20 cellular contexts compared by ENCODE assay signal in genomic region chr5:32013658-32014057, GRCh38.
A peak's percentile ranks its signal among the peaks of the same experiment; 100 is the strongest.
DNase-seq lines count a peak whose midpoint lies in the region; ATAC-seq, FAIRE-seq and TF ChIP-seq lines count a peak whose summit lies in the region.
"Had no signal": no experiment of that assay in that cellular context is flagged by ENCODE, and none has a peak within 500 bp of the region (broad histone marks: within the 10 kb centered on the region; RNA-seq: fewer than 3 reads in every experiment).

No MANE protein-coding gene starts in this region.

- H3K9me3 ChIP-seq in IMR-90 (ENCODE audit: control insufficient read depth, insufficient read depth, low read length) (no peaks in the 10 kb centered on the region), K562 (replicated peaks; ENCODE audit: control insufficient read depth, insufficient read depth, low read depth, low read length) (no peaks in the 10 kb centered on the region), gastroesophageal sphincter (no peaks in the 10 kb centered on the region), lower lobe of right lung (no peaks in the 10 kb centered on the region)
- H3K9me3 ChIP-seq: esophagus muscularis mucosa had no signal

- no peak overlapping the region for H4K8ac ChIP-seq in IMR-90 (ENCODE audit: low read depth in 2 of 2, low read length in 2 of 2)

- dilution Hi-C loops in IMR-90 (cut with HindIII; ENCODE audit: low sequenced_read_pairs, unreplicated experiment) = no loop called here

- H4K91ac ChIP-seq in IMR-90 (ENCODE audit: insufficient read depth, low read depth, low read length) = no peak overlapping the region

- H3K4me2 ChIP-seq in IMR-90 (ENCODE audit: low read depth, low read length) (no peak overlapping the region), K562 (ENCODE audit: insufficient read depth, low read length) (no peak overlapping the region)

- peak overlapping the region; percentile 57 for H2AK9ac ChIP-seq in IMR-90 (replicated peaks; ENCODE audit: low read depth, low read length, poor library complexity)

- peak overlapping the region; percentile 49 for H2AFZ ChIP-seq in IMR-90 (replicated peaks; ENCODE audit: low read length, poor library complexity)
- H2AFZ ChIP-seq in K562 (ENCODE audit: low read depth, low read length) = no peak overlapping the region
- H2AFZ ChIP-seq: parathyroid adenoma had no signal

- no peak overlapping the region for H2BK15ac ChIP-seq in IMR-90 (ENCODE audit: low read depth, low read length)

- CTCF ChIA-PET in IMR-90 (lab: Yijun Ruan, JAX) = no interaction called here
- CTCF ChIA-PET in K562 (lab: Yijun Ruan, JAX; ENCODE audit: low intra/inter-chr PET ratio) = no interaction called here

- peaks cover 24% of the 10 kb centered on the region for H3K27me3 ChIP-seq in IMR-90 (ENCODE audit: control insufficient read depth, insufficient read depth, low read length)
- H3K27me3 ChIP-seq in K562 (ENCODE audit: control insufficient read depth in 2 of 2, insufficient read depth in 2 of 2, low read length in 2 of 2) = peaks cover 16 to 37% of the 10 kb centered on the region in 2 experiments
- no peaks in the 10 kb centered on the region for H3K27me3 ChIP-seq in gastroesophageal sphincter
- H3K27me3 ChIP-seq in lower lobe of right lung (ENCODE audit: low read depth) = no peaks in the 10 kb centered on the region
- H3K27me3 ChIP-seq: esophagus muscularis mucosa had no signal

- no peak overlapping the region for H3K4ac ChIP-seq in IMR-90 (ENCODE audit: low read depth, low read length)

- no peak overlapping the region for H2BK20ac ChIP-seq in IMR-90 (ENCODE audit: low read depth, low read length)

- TF ChIP-seq CTCF in D721Med (IDR thresholded peaks at IDR 0.05; ENCODE audit: insufficient read depth, missing control alignments) = no peak
- no peak for TF ChIP-seq CTCF in IMR-90 (conservative IDR thresholded peaks at IDR 0.05; ENCODE audit: low read depth, low read length)
- no peak for TF ChIP-seq CTCF in K562 (IDR thresholded peaks at IDR 0.05 in 2 of 3, conservative IDR thresholded peaks at IDR 0.05 in 1 of 3; ENCODE audit: insufficient read depth in 2 of 3, low read depth in 1 of 3, low read length in 3 of 3)
- no peak for TF ChIP-seq CTCF in gastroesophageal sphincter (IDR thresholded peaks at IDR 0.05)
- TF ChIP-seq CTCF in lower lobe of right lung (IDR thresholded peaks at IDR 0.05) = no peak

- H3K36me3 ChIP-seq in IMR-90 (ENCODE audit: control insufficient read depth, insufficient read depth, low read length) = no peaks in the 10 kb centered on the region
- no peaks in the 10 kb centered on the region for H3K36me3 ChIP-seq in K562 (ENCODE audit: control insufficient read depth, insufficient read depth, low read length)
- H3K36me3 ChIP-seq in gastroesophageal sphincter = no peaks in the 10 kb centered on the region
- H3K36me3 ChIP-seq in lower lobe of right lung = peaks cover 12% of the 10 kb centered on the region

- no peak overlapping the region for H3K23ac ChIP-seq in IMR-90 (ENCODE audit: low read depth, low read length)

- DNase-seq in D721Med (ENCODE audit: insufficient read length, low spot score) (no peak), IMR-90 (no peak), K562 (ENCODE audit: extremely low read depth in 1 of 4, low spot score in 3 of 4) (no peak), iPS-NIHi7 (ENCODE audit: extremely low spot score) (peak; percentile 43), lower lobe of right lung (no peak), NCI-H2029 treated with DMSO at 0.1 percent for 48 hours (lab: John Stamatoyannopoulos, UW) (no peak), hippocampal formation (lab: John Stamatoyannopoulos, UW) (no peak)
- DNase-seq: activated CD4-positive, alpha-beta T cell treated with anti-CD3 and anti-CD28 coated beads, Interleukin-2, amount 50 U/mL, for 48 hours; activated CD4-positive, CD25-positive, alpha-beta regulatory T cell; activated CD8-positive, alpha-beta memory T cell treated with anti-CD3 and anti-CD28 coated beads, Interleukin-2, amount 50 U/mL, for 48 hours; effector memory CD8-positive, alpha-beta T cell; midbrain; NCI-H1105; RPMI8226; T-helper 9 cell had no signal

- no peak overlapping the region for H3K56ac ChIP-seq in IMR-90 (ENCODE audit: extremely low read depth, insufficient read depth, low read length)

- H3K9me1 ChIP-seq in IMR-90 (ENCODE audit: insufficient read depth, low read length) = no peaks in the 10 kb centered on the region
- no peaks in the 10 kb centered on the region for H3K9me1 ChIP-seq in K562 (ENCODE audit: control insufficient read depth, insufficient read depth, low read length)

- H3K27ac ChIP-seq in IMR-90 (ENCODE audit: insufficient read depth, low read length) (no peak overlapping the region), K562 (ENCODE audit: extremely low read depth, low read depth, low read length) (no peak overlapping the region), gastroesophageal sphincter (no peak overlapping the region), lower lobe of right lung (no peak overlapping the region)
- H3K27ac ChIP-seq: C4-2B, esophagus muscularis mucosa, parathyroid adenoma had no signal

- no peak overlapping the region for H2BK5ac ChIP-seq in IMR-90 (ENCODE audit: low read depth, low read length, poor library complexity, severe bottlenecking)

- in situ Hi-C loops in IMR-90 (cut with MboI; ENCODE audit: low sequenced_read_pairs) (no loop called here), K562 (cut with MboI) (no loop called here)

- TF ChIP-seq POLR2A in IMR-90 (IDR thresholded peaks at IDR 0.05; ENCODE audit: low read depth, low read length) (no peak), K562 (conservative IDR thresholded peaks at IDR 0.05) (no peak), gastroesophageal sphincter (IDR thresholded peaks at IDR 0.05) (no peak)

- intact Hi-C loops in IMR-90 (cut with micrococcal nuclease) = no loop called here
- intact Hi-C loops in K562 (cut with micrococcal nuclease) = no loop called here
- intact Hi-C loops in lower lobe of right lung (cut with DNase I) = no loop called here

- H3K14ac ChIP-seq in IMR-90 (replicated peaks; ENCODE audit: low read depth, low read length) = no peak overlapping the region

- H3K4me1 ChIP-seq in IMR-90 (ENCODE audit: control insufficient read depth, insufficient read depth, low read length) (peaks cover 3% of the 10 kb centered on the region; the same call in 1 of the 2 replicates), K562 (replicated peaks in 1 of 2; ENCODE audit: control insufficient read depth in 2 of 2, insufficient read depth in 2 of 2, low read length in 2 of 2) (no peaks in the 10 kb centered on the region), gastroesophageal sphincter (peaks cover 0 to 20% (median 7%) of the 10 kb centered on the region in 3 donors), lower lobe of right lung (peaks cover 22% of the 10 kb centered on the region)
- H3K4me1 ChIP-seq: parathyroid adenoma had no signal

- H3K9ac ChIP-seq in IMR-90 (ENCODE audit: low read depth, low read length) (no peak overlapping the region), K562 (ENCODE audit: insufficient read depth in 1 of 2, low read depth in 2 of 2, low read length in 2 of 2) (no peak overlapping the region)
- H3K9ac ChIP-seq: parathyroid adenoma had no signal

- POLR2A ChIA-PET in IMR-90 (lab: Charles Lee; ENCODE audit: unreplicated experiment) = no interaction called here
- POLR2A ChIA-PET in K562 (lab: Yijun Ruan, JAX) = no interaction called here

- TF ChIP-seq EP300 in K562 (IDR thresholded peaks at IDR 0.05; ENCODE audit: low read length) = no peak
- TF ChIP-seq EP300 in gastroesophageal sphincter (IDR thresholded peaks at IDR 0.05) = no peak

- no peaks in the 10 kb centered on the region for H3K79me1 ChIP-seq in IMR-90 (ENCODE audit: low read depth in 1 of 2, low read length in 2 of 2)

- no peak overlapping the region for H3K4me3 ChIP-seq in IMR-90 (ENCODE audit: insufficient read depth, low read depth, low read length)
- no peak overlapping the region for H3K4me3 ChIP-seq in K562
- H3K4me3 ChIP-seq in gastroesophageal sphincter = no peak overlapping the region
- no peak overlapping the region for H3K4me3 ChIP-seq in lower lobe of right lung
- H3K4me3 ChIP-seq: esophagus muscularis mucosa had no signal

- ATAC-seq in IMR-90 (ENCODE audit: low read depth) (no peak), K562 (peak; percentile 32; the same call in 1 of the 3 replicates), gastroesophageal sphincter (no peak), lower lobe of right lung (no peak)
- ATAC-seq: effector memory CD8-positive, alpha-beta T cell had no signal

- no peak overlapping the region for H4K5ac ChIP-seq in IMR-90 (ENCODE audit: low read depth, low read length)

- FAIRE-seq in D721Med (lab: Jason Lieb, UNC) (peak; percentile 81), K562 (lab: Jason Lieb, UNC) (no peak)
- FAIRE-seq: frontal cortex had no signal

- H4K20me1 ChIP-seq in IMR-90 (ENCODE audit: insufficient read depth, low read length) = no peaks in the 10 kb centered on the region
- no peaks in the 10 kb centered on the region for H4K20me1 ChIP-seq in K562 (replicated peaks; ENCODE audit: control insufficient read depth, insufficient read depth, low read length)

- BruUV-seq in IMR-90 (replicated peaks; lab: Mats Ljungman, UMichigan) = no TSS peak
- BruUV-seq in K562 (replicated peaks; lab: Mats Ljungman, UMichigan) = no TSS peak

- WGBS in IMR-90 (ENCODE audit: extremely low coverage in 2 of 2, insufficient read length in 1 of 2), 2 experiments = 40% methylated on average over 1 of the region's 7 CpGs; no CpG with 5 or more reads in 1 of the 2 experiments
- 2% methylated on average over 7 of the region's 7 CpGs for WGBS in K562 (ENCODE audit: insufficient coverage, low coverage, missing lambda C conversion rate)
- 48 to 80% methylated on average over 5 to 7 of the region's 7 CpGs for WGBS in gastroesophageal sphincter (ENCODE audit: low coverage in 1 of 2), 2 donors

- no peak for TF ChIP-seq RAD21 in IMR-90 (IDR thresholded peaks at IDR 0.05; ENCODE audit: low read length)
- no peak for TF ChIP-seq RAD21 in K562 (CRISPR knock-in tag; conservative IDR thresholded peaks at IDR 0.05 in 1 of 2, IDR thresholded peaks at IDR 0.05 in 1 of 2)

- H2BK120ac ChIP-seq in IMR-90 (ENCODE audit: low read depth, low read length) = no peak overlapping the region

- no peak overlapping the region for H3K18ac ChIP-seq in IMR-90 (ENCODE audit: low read depth, low read length)

- H3K79me2 ChIP-seq in K562 (ENCODE audit: control insufficient read depth, insufficient read depth, low read length) = no peaks in the 10 kb centered on the region
- H3K79me2 ChIP-seq: parathyroid adenoma had no signal

- H2AK5ac ChIP-seq in IMR-90 (ENCODE audit: low read depth, low read length) = no peak overlapping the region

TF ChIP-seq in IMR-90, 13 proteins besides CTCF, POLR2A, EP300 and RAD21 (continues in another document):
- TF ChIP-seq SMC3 (IDR thresholded peaks at IDR 0.05; ENCODE audit: low read depth, low read length) (no peak), BHLHE40 (IDR thresholded peaks at IDR 0.05; ENCODE audit: low read depth, low read length) (no peak), MAFK (IDR thresholded peaks at IDR 0.05; ENCODE audit: low read depth, low read length) (no peak), RFX5 (IDR thresholded peaks at IDR 0.05; ENCODE audit: low read depth, low read length) (no peak)

TF ChIP-seq in K562, 482 proteins besides CTCF, POLR2A, EP300 and RAD21:
- TF ChIP-seq PRMT5 (CRISPR knock-in tag; IDR thresholded peaks at IDR 0.05) = no peak
- no peak for TF ChIP-seq ZNF75A (CRISPR knock-in tag; IDR thresholded peaks at IDR 0.05)
